ENCODE assay signal across 8 cellular contexts in the genomic region with DNA sequence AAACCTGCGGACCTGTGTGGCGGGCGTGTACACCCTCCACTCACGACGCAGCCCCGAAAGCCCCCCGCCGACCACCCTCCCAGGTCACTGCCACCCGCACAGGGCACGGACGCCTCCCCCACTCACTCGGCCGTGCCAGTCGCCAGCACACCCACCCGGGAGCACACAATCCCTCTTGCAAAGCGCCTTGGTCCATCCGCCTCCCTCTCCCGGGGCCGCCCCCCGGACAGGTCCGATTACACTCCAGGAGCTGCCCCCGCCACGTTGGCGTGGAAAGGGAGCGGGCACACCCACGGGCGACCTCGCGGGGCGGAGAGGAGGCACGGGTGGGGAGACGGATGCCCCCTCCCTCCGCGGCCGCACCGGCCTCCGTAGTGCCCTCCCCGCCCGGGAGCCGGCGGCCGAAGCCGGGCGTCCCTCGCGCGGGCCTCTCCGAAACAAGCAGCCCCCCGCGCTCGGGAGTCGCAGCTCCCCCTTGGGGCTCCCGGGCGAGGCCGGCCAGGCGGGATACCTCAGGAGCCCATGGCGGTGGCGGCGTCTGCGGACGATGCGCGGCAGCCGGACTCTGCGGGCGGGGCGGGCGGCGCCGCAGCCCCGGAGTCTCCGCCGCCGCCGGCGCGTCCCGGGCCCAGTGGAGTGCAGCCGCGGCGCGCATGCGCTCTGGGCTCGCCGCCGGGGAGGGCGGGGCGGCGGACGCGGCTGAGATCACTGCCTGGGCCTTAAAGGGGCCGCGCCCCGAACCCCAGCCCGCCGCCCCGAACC.
DNase-seq lines count a peak whose midpoint lies in the region; ATAC-seq and TF ChIP-seq lines count a peak whose summit lies in the region.

A gene (minus strand): TSS at position 638 of the 762 bp plus-strand sequence. CDS start 25,049 bp downstream, outside the sequence.

- H3K9ac ChIP-seq in OCI-LY1 (ENCODE audit: low read length) = peak within 1 kb of the TSS; percentile 84
- H3K9ac ChIP-seq in mucosa of rectum (ENCODE audit: low read depth in 1 of 2, low read length in 2 of 2) = peak within 1 kb of the TSS; percentile 85 to 96

- H3K36me3 ChIP-seq in OCI-LY1 (ENCODE audit: insufficient read depth, low read length) = no peaks in the 10 kb centered on the region
- H3K36me3 ChIP-seq in mucosa of rectum (ENCODE audit: control insufficient read depth in 2 of 2, insufficient read depth in 2 of 2, low read length in 2 of 2) = no peaks in the 10 kb centered on the region

- no peak for TF ChIP-seq CTCF in OCI-LY1 (IDR thresholded peaks at IDR 0.05; ENCODE audit: low read length)

- no peaks in the 10 kb centered on the region for H3K9me3 ChIP-seq in OCI-LY1 (ENCODE audit: low read length)
- no peaks in the 10 kb centered on the region for H3K9me3 ChIP-seq in mucosa of rectum (ENCODE audit: control insufficient read depth in 2 of 2, low read length in 2 of 2)

- H3K4me3 ChIP-seq in OCI-LY1 (ENCODE audit: low read depth, low read length, poor library complexity, severe bottlenecking) (peak within 1 kb of the TSS; percentile 96), mucosa of rectum (ENCODE audit: low read length in 2 of 2) (peak within 1 kb of the TSS; percentile 80 to 93)

- H3F3A ChIP-seq in OCI-LY1 (ENCODE audit: insufficient read depth, low read length) = no peaks in the 10 kb centered on the region

- H4K20me1 ChIP-seq in OCI-LY1 (ENCODE audit: insufficient read depth, low read length) = no peaks in the 10 kb centered on the region

- TF ChIP-seq POLR2A in erythroblast (IDR thresholded peaks at IDR 0.05; ENCODE audit: low read length) = peak; percentile 57

- H3K4me1 ChIP-seq in OCI-LY1 (ENCODE audit: insufficient read depth, low read length, severe bottlenecking) (peaks cover 25% of the 10 kb centered on the region), mucosa of rectum (ENCODE audit: control insufficient read depth in 2 of 2, insufficient read depth in 2 of 2, low read length in 2 of 2) (peaks cover 19 to 22% of the 10 kb centered on the region in 2 donors)

- no peak within 1 kb of the TSS for H3K27ac ChIP-seq in OCI-LY1 (ENCODE audit: low read depth, low read length, poor library complexity, severe bottlenecking)
- peak within 1 kb of the TSS; percentile 63 to 81 for H3K27ac ChIP-seq in mucosa of rectum (ENCODE audit: low read depth in 2 of 2, low read length in 2 of 2)

- H3K79me2 ChIP-seq in OCI-LY1 (ENCODE audit: insufficient read depth, low read length) = no peaks in the 10 kb centered on the region

- H3K4me2 ChIP-seq in OCI-LY1 (ENCODE audit: low read length) = peak within 1 kb of the TSS; percentile 100

- DNase-seq in NCI-H446 (lab: John Stamatoyannopoulos, UW) = peak; percentile 29 to 77
- DNase-seq in NCI-H446 treated with DMSO at 0.1 percent for 48 hours (lab: John Stamatoyannopoulos, UW) = no peak
- DNase-seq in activated T-cell treated with anti-CD3 and anti-CD28 coated beads for 48 hours (ENCODE audit: low read depth) = peak; percentile 83
- peak; percentile 86 to 93 for DNase-seq in erythroblast (lab: John Stamatoyannopoulos, UW)
- peak; percentile 74 for DNase-seq in stimulated activated CD8-positive, alpha-beta memory T cell treated with anti-CD3 and anti-CD28 coated beads, Interleukin-4, amount 100 ng/mL, for 24 hours (ENCODE audit: low read depth)

- peak within 1 kb of the TSS; percentile 100 for H2AFZ ChIP-seq in OCI-LY1 (ENCODE audit: low read length)

- no peaks in the 10 kb centered on the region; the same call in 1 of the 2 replicates for H3K27me3 ChIP-seq in OCI-LY1 (ENCODE audit: insufficient read depth, low read length)
- no peaks in the 10 kb centered on the region for H3K27me3 ChIP-seq in mucosa of rectum (ENCODE audit: control insufficient read depth in 2 of 2, insufficient read depth in 2 of 2, low read length in 2 of 2)

- H3K9me2 ChIP-seq in OCI-LY1 (ENCODE audit: low read depth, low read length) = no peaks in the 10 kb centered on the region

- ATAC-seq in HG03095 (IDR thresholded peaks at IDR 0.05; ENCODE audit: unreplicated experiment) = peak; percentile 59
